ENCODE assay signal across 15 cellular contexts in genomic region chr19:41205995-41206394, GRCh38. TPM values are rescaled to one million over a fixed set of nuclear protein-coding genes. Genes with fewer than 3 reads are reported as not detected.
A peak's percentile ranks its signal among the peaks of the same experiment; 100 is the strongest.
DNase-seq lines count a peak whose midpoint lies in the region; ATAC-seq and TF ChIP-seq lines count a peak whose summit lies in the region.
"Had no signal": no experiment of that assay in that cellular context is flagged by ENCODE, and none has a peak within 500 bp of the region (broad histone marks: within the 10 kb centered on the region; RNA-seq: fewer than 3 reads in every experiment).

No MANE protein-coding gene starts in this region.

- H3K4me3 Mint-ChIP-seq in activated naive CD4-positive, alpha-beta T cell treated with anti-CD3 and anti-CD28 coated beads for 36 hours: no peak overlapping the region
- H3K4me3 Mint-ChIP-seq in stimulated activated effector memory CD8-positive, alpha-beta T cell treated with anti-CD3 and anti-CD28 coated beads, Interleukin-12 subunit alpha, Interleukin-12 subunit beta, amount 100 ng/mL, for 72 hours: no peak overlapping the region
- no peak overlapping the region for H3K4me3 Mint-ChIP-seq in chondrocyte (ENCODE audit: unreplicated experiment)
- H3K4me3 Mint-ChIP-seq: activated T-cell treated with anti-CD3 and anti-CD28 coated beads, Interleukin-2, amount 50 U/mL, for 72 hours; CD8-positive, alpha-beta memory T cell had no signal

- intact Hi-C loops in activated naive CD4-positive, alpha-beta T cell treated with anti-CD3 and anti-CD28 coated beads for 36 hours (cut with micrococcal nuclease): loop anchor here (10.0 kb wide), 1 partner anchor 369 kb away; the partner anchor contains the start of gene CEACAM21

- peaks cover 12% of the 10 kb centered on the region for H3K36me3 ChIP-seq in MG63
- no peaks in the 10 kb centered on the region for H3K36me3 ChIP-seq in brain microvascular endothelial cell (replicated peaks)
- H3K36me3 ChIP-seq: SJSA1 had no signal

- peak; percentile 23 for DNase-seq in activated naive CD4-positive, alpha-beta T cell treated with anti-CD3 and anti-CD28 coated beads for 36 hours
- no peak for DNase-seq in activated naive CD4-positive, alpha-beta T cell (lab: John Stamatoyannopoulos, UW)
- DNase-seq in MG63 (peak; percentile 40), brain microvascular endothelial cell (no peak), NCI-H1417 treated with DMSO at 0.1 percent for 48 hours (lab: John Stamatoyannopoulos, UW) (no peak), chondrocyte (ENCODE audit: low spot score) (no peak)
- no peak for DNase-seq in stimulated activated effector memory CD8-positive, alpha-beta T cell treated with anti-CD3 and anti-CD28 coated beads, Interleukin-12 subunit alpha, Interleukin-12 subunit beta, amount 100 ng/mL, for 72 hours (ENCODE audit: low spot score in 2 of 2)
- DNase-seq: activated CD4-positive, alpha-beta T cell treated with anti-CD3 and anti-CD28 coated beads, Interleukin-2, amount 50 U/mL, for 1 hour; activated T-cell treated with anti-CD3 and anti-CD28 coated beads, Interleukin-2, amount 50 U/mL, for 72 hours; CD8-positive, alpha-beta memory T cell; head of caudate nucleus; stimulated activated CD4-positive, alpha-beta T cell treated with anti-CD3 and anti-CD28 coated beads, Interleukin-12 subunit alpha, Interleukin-12 subunit beta, amount 100 ng/mL, for 4 hours had no signal

- H3K27ac Mint-ChIP-seq in activated naive CD4-positive, alpha-beta T cell treated with anti-CD3 and anti-CD28 coated beads for 36 hours: no peak overlapping the region
- peak overlapping the region; percentile 18 for H3K27ac Mint-ChIP-seq in stimulated activated effector memory CD8-positive, alpha-beta T cell treated with anti-CD3 and anti-CD28 coated beads, Interleukin-12 subunit alpha, Interleukin-12 subunit beta, amount 100 ng/mL, for 72 hours
- H3K27ac Mint-ChIP-seq in chondrocyte (ENCODE audit: unreplicated experiment): no peak overlapping the region
- H3K27ac Mint-ChIP-seq: activated T-cell treated with anti-CD3 and anti-CD28 coated beads, Interleukin-2, amount 50 U/mL, for 72 hours had no signal

- H3K4me1 Mint-ChIP-seq in activated naive CD4-positive, alpha-beta T cell treated with anti-CD3 and anti-CD28 coated beads for 36 hours (ENCODE audit: low read depth): peaks cover 4% of the 10 kb centered on the region
- peaks cover 19% of the 10 kb centered on the region for H3K4me1 Mint-ChIP-seq in stimulated activated effector memory CD8-positive, alpha-beta T cell treated with anti-CD3 and anti-CD28 coated beads, Interleukin-12 subunit alpha, Interleukin-12 subunit beta, amount 100 ng/mL, for 72 hours
- no peaks in the 10 kb centered on the region for H3K4me1 Mint-ChIP-seq in chondrocyte (ENCODE audit: low read depth)

- H3K27me3 ChIP-seq in MG63 (no peaks in the 10 kb centered on the region), brain microvascular endothelial cell (replicated peaks) (no peaks in the 10 kb centered on the region)
- H3K27me3 ChIP-seq: SJSA1 had no signal

- CTCF ChIA-PET in activated naive CD4-positive, alpha-beta T cell treated with anti-CD3 and anti-CD28 coated beads for 36 hours (lab: Charles Lee): interaction anchor here (8.0 kb wide), 1 partner anchor 55 kb away, joined by 118 read pairs; the partner anchor contains the start of gene HNRNPUL1

- no peaks in the 10 kb centered on the region for H3K27me3 Mint-ChIP-seq in activated naive CD4-positive, alpha-beta T cell treated with anti-CD3 and anti-CD28 coated beads for 36 hours (ENCODE audit: low read depth)
- no peaks in the 10 kb centered on the region for H3K27me3 Mint-ChIP-seq in chondrocyte (ENCODE audit: low read depth)

- H3K9me3 ChIP-seq in MG63: no peaks in the 10 kb centered on the region
- H3K9me3 ChIP-seq: SJSA1 had no signal

- in situ Hi-C loops in brain microvascular endothelial cell (cut with HindIII; ENCODE audit: low pct_ligation_motif_present, low sequenced_read_pairs): no loop called here

- no peak for ATAC-seq in stimulated activated effector memory CD8-positive, alpha-beta T cell treated with anti-CD3 and anti-CD28 coated beads, Interleukin-12 subunit alpha, Interleukin-12 subunit beta, amount 100 ng/mL, for 72 hours
- ATAC-seq in HG02884 (IDR thresholded peaks at IDR 0.05; ENCODE audit: unreplicated experiment): no peak
- ATAC-seq: activated T-cell treated with anti-CD3 and anti-CD28 coated beads, Interleukin-2, amount 50 U/mL, for 72 hours had no signal

- no peaks in the 10 kb centered on the region for H3K9me3 Mint-ChIP-seq in activated naive CD4-positive, alpha-beta T cell treated with anti-CD3 and anti-CD28 coated beads for 36 hours
- H3K9me3 Mint-ChIP-seq in stimulated activated effector memory CD8-positive, alpha-beta T cell treated with anti-CD3 and anti-CD28 coated beads, Interleukin-12 subunit alpha, Interleukin-12 subunit beta, amount 100 ng/mL, for 72 hours: no peaks in the 10 kb centered on the region
- no peaks in the 10 kb centered on the region for H3K9me3 Mint-ChIP-seq in chondrocyte (ENCODE audit: low read depth)
- H3K9me3 Mint-ChIP-seq: activated T-cell treated with anti-CD3 and anti-CD28 coated beads, Interleukin-2, amount 50 U/mL, for 72 hours; CD8-positive, alpha-beta memory T cell had no signal

- peak; percentile 7 for TF ChIP-seq CTCF in brain microvascular endothelial cell (IDR thresholded peaks at IDR 0.05; ENCODE audit: low read depth, low read length, missing control alignments)
- TF ChIP-seq CTCF in chondrocyte (IDR thresholded peaks at IDR 0.05): no peak

- H3K36me3 Mint-ChIP-seq in activated naive CD4-positive, alpha-beta T cell treated with anti-CD3 and anti-CD28 coated beads for 36 hours (ENCODE audit: low read depth): no peaks in the 10 kb centered on the region
- H3K36me3 Mint-ChIP-seq in stimulated activated effector memory CD8-positive, alpha-beta T cell treated with anti-CD3 and anti-CD28 coated beads, Interleukin-12 subunit alpha, Interleukin-12 subunit beta, amount 100 ng/mL, for 72 hours: peaks cover 5% of the 10 kb centered on the region
- no peaks in the 10 kb centered on the region for H3K36me3 Mint-ChIP-seq in chondrocyte (ENCODE audit: low read depth)
- H3K36me3 Mint-ChIP-seq: CD8-positive, alpha-beta memory T cell had no signal

- no peak overlapping the region for H3K27ac ChIP-seq in brain microvascular endothelial cell
- H3K27ac ChIP-seq: parathyroid adenoma, SJSA1 had no signal

- H3K4me3 ChIP-seq in MG63 (no peak overlapping the region), brain microvascular endothelial cell (ENCODE audit: low read depth, low read length) (no peak overlapping the region)
- H3K4me3 ChIP-seq: SJSA1 had no signal

RNA-seq across cellular contexts. Expression of gene CYP2S1, which starts 13.0 kb away (rescaled TPM):
- total RNA-seq in activated naive CD4-positive, alpha-beta T cell treated with anti-CD3 and anti-CD28 coated beads for 36 hours: 1 to 10 TPM in 1 of 2 experiments, under 1 TPM in 1; 0.79 to 1.9 TPM
- 3.9 and 5.0 TPM in 2 replicates for total RNA-seq in MG63 (2014; rRNA removed; shearing (Covaris generic); ENCODE audit: low replicate concordance)
- total RNA-seq in chondrocyte: not detected in 3 replicates
- total RNA-seq: CD8-positive, alpha-beta memory T cell; SJSA1 had no signal

RNA-seq across cellular contexts. Expression of gene AXL, which starts 13.0 kb away (rescaled TPM):
- total RNA-seq in activated naive CD4-positive, alpha-beta T cell treated with anti-CD3 and anti-CD28 coated beads for 36 hours: under 1 TPM in 1 of 2 experiments, not detected in 1; 0.10 TPM
- total RNA-seq in MG63 (2014; rRNA removed; shearing (Covaris generic); ENCODE audit: low replicate concordance): 294 and 355 TPM in 2 replicates
- 151 to 218 TPM (median 214 TPM) in 3 replicates for total RNA-seq in chondrocyte

RNA-seq across cellular contexts. Expression of gene HNRNPUL1, which starts 58.2 kb away (rescaled TPM):
- 100 to 1,000 TPM; 298 to 301 TPM for total RNA-seq in activated naive CD4-positive, alpha-beta T cell treated with anti-CD3 and anti-CD28 coated beads for 36 hours
- total RNA-seq in MG63 (2014; rRNA removed; shearing (Covaris generic); ENCODE audit: low replicate concordance): 149 and 151 TPM in 2 replicates
- 158 to 195 TPM (median 161 TPM) in 3 replicates for total RNA-seq in chondrocyte

Comparison
In these comparisons a context has a peak if more than half of its experiments do, and no peak if none do; other contexts are left out.
1. DNase-seq: peak in activated naive CD4-positive, alpha-beta T cell treated with anti-CD3 and anti-CD28 coated beads for 36 hours (single experiment) and MG63 (single experiment); none in activated naive CD4-positive, alpha-beta T cell (0 of 4), brain microvascular endothelial cell (single experiment), stimulated activated effector memory CD8-positive, alpha-beta T cell treated with anti-CD3 and anti-CD28 coated beads, Interleukin-12 subunit alpha, Interleukin-12 subunit beta, amount 100 ng/mL, for 72 hours (0 of 2), NCI-H1417 treated with DMSO at 0.1 percent for 48 hours (single experiment) and chondrocyte (single experiment).
2. RNA of gene AXL, which starts 13.0 kb away (total RNA-seq): 294 to 355 TPM in MG63 and 151 to 218 TPM in chondrocyte; 0.10 TPM in activated naive CD4-positive, alpha-beta T cell treated with anti-CD3 and anti-CD28 coated beads for 36 hours; every median in the first group is over 100 times any median in the second.